12 cellular contexts compared by ENCODE assay signal in the genomic region with DNA sequence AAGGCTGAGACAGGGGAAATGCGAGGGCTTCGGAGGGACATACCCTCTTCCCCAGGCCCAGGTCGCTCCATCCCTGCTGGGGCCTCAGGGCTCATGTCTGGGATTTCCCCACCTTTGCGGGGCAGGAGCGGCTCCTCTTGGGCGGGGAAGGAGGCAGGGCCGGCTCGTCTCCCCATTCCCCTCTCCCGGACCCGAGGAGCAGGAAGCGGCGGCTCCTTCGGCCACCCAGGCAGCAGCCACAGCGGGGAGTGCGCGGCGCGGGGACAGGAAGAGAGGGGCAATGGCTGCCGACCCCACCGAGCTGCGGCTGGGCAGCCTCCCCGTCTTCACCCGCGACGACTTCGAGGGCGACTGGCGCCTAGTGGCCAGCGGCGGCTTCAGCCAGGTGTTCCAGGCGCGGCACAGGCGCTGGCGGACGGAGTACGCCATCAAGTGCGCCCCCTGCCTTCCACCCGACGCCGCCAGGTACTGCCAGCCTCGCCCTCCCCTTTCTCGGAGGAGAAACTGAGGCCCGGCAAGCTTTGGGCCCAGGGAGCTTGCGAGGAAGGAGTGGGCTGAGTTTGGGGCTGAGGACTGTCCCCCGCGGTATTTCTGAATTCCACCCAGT. TPM values are rescaled to one million over a fixed set of nuclear protein-coding genes. Genes with fewer than 3 reads are reported as not detected.
DNase-seq lines count a peak whose midpoint lies in the region; ATAC-seq, FAIRE-seq and TF ChIP-seq lines count a peak whose summit lies in the region.
"Had no signal": no experiment of that assay in that cellular context is flagged by ENCODE, and none has a peak within 500 bp of the region (broad histone marks: within the 10 kb centered on the region; RNA-seq: fewer than 3 reads in every experiment).

A gene with protein sequence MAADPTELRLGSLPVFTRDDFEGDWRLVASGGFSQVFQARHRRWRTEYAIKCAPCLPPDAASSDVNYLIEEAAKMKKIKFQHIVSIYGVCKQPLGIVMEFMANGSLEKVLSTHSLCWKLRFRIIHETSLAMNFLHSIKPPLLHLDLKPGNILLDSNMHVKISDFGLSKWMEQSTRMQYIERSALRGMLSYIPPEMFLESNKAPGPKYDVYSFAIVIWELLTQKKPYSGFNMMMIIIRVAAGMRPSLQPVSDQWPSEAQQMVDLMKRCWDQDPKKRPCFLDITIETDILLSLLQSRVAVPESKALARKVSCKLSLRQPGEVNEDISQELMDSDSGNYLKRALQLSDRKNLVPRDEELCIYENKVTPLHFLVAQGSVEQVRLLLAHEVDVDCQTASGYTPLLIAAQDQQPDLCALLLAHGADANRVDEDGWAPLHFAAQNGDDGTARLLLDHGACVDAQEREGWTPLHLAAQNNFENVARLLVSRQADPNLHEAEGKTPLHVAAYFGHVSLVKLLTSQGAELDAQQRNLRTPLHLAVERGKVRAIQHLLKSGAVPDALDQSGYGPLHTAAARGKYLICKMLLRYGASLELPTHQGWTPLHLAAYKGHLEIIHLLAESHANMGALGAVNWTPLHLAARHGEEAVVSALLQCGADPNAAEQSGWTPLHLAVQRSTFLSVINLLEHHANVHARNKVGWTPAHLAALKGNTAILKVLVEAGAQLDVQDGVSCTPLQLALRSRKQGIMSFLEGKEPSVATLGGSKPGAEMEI (plus strand): TSS at position 175 of the 607 bp plus-strand sequence. CDS start 106 bp downstream, at position 281.

- intact Hi-C loops in cardiac septum (cut with DNase I): no loop called here
- intact Hi-C loops in left colon (cut with DNase I, micrococcal nuclease): no loop called here

- no peak within 1 kb of the TSS for H3K27ac ChIP-seq in cardiac muscle cell

- CTCF ChIA-PET in activated naive CD4-positive, alpha-beta T cell treated with anti-CD3 and anti-CD28 coated beads, Interleukin-2, amount 10 ng/mL, durations not matched to agents 7 days and 5 days (lab: Charles Lee): no interaction called here

- FAIRE-seq in bronchial epithelial cell (lab: Jason Lieb, UNC): no peak

- no peaks in the 10 kb centered on the region for H3K36me3 Mint-ChIP-seq in type B pancreatic cell
- no peaks in the 10 kb centered on the region for H3K36me3 Mint-ChIP-seq in activated naive CD4-positive, alpha-beta T cell treated with anti-CD3 and anti-CD28 coated beads, Interleukin-2, amount 10 ng/mL, durations not matched to agents 7 days and 5 days
- H3K36me3 Mint-ChIP-seq: natural killer cell had no signal

- peaks cover 7% of the 10 kb centered on the region for H3K4me1 ChIP-seq in cardiac muscle cell (ENCODE audit: low read depth)

- DNase-seq in cardiac muscle cell (ENCODE audit: low read depth in 1 of 2, low spot score in 1 of 2) (peak in 1 of 2 donors; percentile 35), cardiac septum (ENCODE audit: low spot score) (no peak), bronchial epithelial cell (ENCODE audit: low read depth) (peak; percentile 36), left colon (peak in 1 of 2 donors; percentile 41), type B pancreatic cell (ENCODE audit: extremely low spot score, unreplicated experiment) (no peak), NCI-H1048 (lab: John Stamatoyannopoulos, UW) (no peak)
- no peak for DNase-seq in stimulated activated CD4-positive, alpha-beta T cell treated with anti-CD3 and anti-CD28 coated beads, Interleukin-1b, Interleukin-23, amount 100 ng/mL, for 48 hours
- DNase-seq in activated naive CD4-positive, alpha-beta T cell treated with anti-CD3 and anti-CD28 coated beads, Interleukin-2, amount 10 ng/mL, durations not matched to agents 7 days and 5 days: no peak
- DNase-seq: natural killer cell, NCI-H1436 treated with DMSO at 0.1 percent for 48 hours had no signal

- H3K36me3 ChIP-seq in cardiac muscle cell (no peaks in the 10 kb centered on the region), bronchial epithelial cell (ENCODE audit: control insufficient read depth, insufficient read depth, low read length) (no peaks in the 10 kb centered on the region)

- ATAC-seq in left colon: peak; percentile 85
- ATAC-seq: activated CD4-positive, CD25-positive, alpha-beta regulatory T cell treated with anti-CD3 and anti-CD28 coated beads, Interleukin-2, amount 50 U/mL, for 24 hours; natural killer cell had no signal

- no peaks in the 10 kb centered on the region for H3K9me3 Mint-ChIP-seq in type B pancreatic cell
- no peaks in the 10 kb centered on the region for H3K9me3 Mint-ChIP-seq in activated naive CD4-positive, alpha-beta T cell treated with anti-CD3 and anti-CD28 coated beads, Interleukin-2, amount 10 ng/mL, durations not matched to agents 7 days and 5 days
- H3K9me3 Mint-ChIP-seq: natural killer cell had no signal

- H3K27ac Mint-ChIP-seq in type B pancreatic cell: no peak within 1 kb of the TSS
- no peak within 1 kb of the TSS for H3K27ac Mint-ChIP-seq in activated naive CD4-positive, alpha-beta T cell treated with anti-CD3 and anti-CD28 coated beads, Interleukin-2, amount 10 ng/mL, durations not matched to agents 7 days and 5 days
- H3K27ac Mint-ChIP-seq: activated naive CD8-positive, alpha-beta T cell; natural killer cell had no signal

- TF ChIP-seq CTCF in cardiac muscle cell (IDR thresholded peaks at IDR 0.05; ENCODE audit: low read depth, low read length) (peak; percentile 40), bronchial epithelial cell (IDR thresholded peaks at IDR 0.05; ENCODE audit: insufficient read depth, low read length, severe bottlenecking) (peak; percentile 78), type B pancreatic cell (conservative IDR thresholded peaks at IDR 0.05) (peak; percentile 61)

- peak within 1 kb of the TSS; percentile 9 for H3K4me3 Mint-ChIP-seq in type B pancreatic cell
- no peak within 1 kb of the TSS for H3K4me3 Mint-ChIP-seq in activated naive CD4-positive, alpha-beta T cell treated with anti-CD3 and anti-CD28 coated beads, Interleukin-2, amount 10 ng/mL, durations not matched to agents 7 days and 5 days
- H3K4me3 Mint-ChIP-seq: activated naive CD8-positive, alpha-beta T cell; natural killer cell had no signal

- no peaks in the 10 kb centered on the region for H3K4me1 Mint-ChIP-seq in type B pancreatic cell (ENCODE audit: unreplicated experiment)
- H3K4me1 Mint-ChIP-seq in activated naive CD4-positive, alpha-beta T cell treated with anti-CD3 and anti-CD28 coated beads, Interleukin-2, amount 10 ng/mL, durations not matched to agents 7 days and 5 days: no peaks in the 10 kb centered on the region
- H3K4me1 Mint-ChIP-seq: natural killer cell had no signal

- H3K27me3 Mint-ChIP-seq in type B pancreatic cell: peaks cover 8% of the 10 kb centered on the region
- peaks cover 7% of the 10 kb centered on the region for H3K27me3 Mint-ChIP-seq in activated naive CD4-positive, alpha-beta T cell treated with anti-CD3 and anti-CD28 coated beads, Interleukin-2, amount 10 ng/mL, durations not matched to agents 7 days and 5 days
- H3K27me3 Mint-ChIP-seq: activated naive CD8-positive, alpha-beta T cell had no signal

- no peaks in the 10 kb centered on the region for H3K9me3 ChIP-seq in cardiac muscle cell (ENCODE audit: low read depth)

- peaks cover 10% of the 10 kb centered on the region for H3K27me3 ChIP-seq in cardiac muscle cell
- H3K27me3 ChIP-seq in bronchial epithelial cell (ENCODE audit: control insufficient read depth, insufficient read depth, low read length): no peaks in the 10 kb centered on the region

- H3K4me3 ChIP-seq in cardiac muscle cell: peak within 1 kb of the TSS; percentile 11
- H3K4me3 ChIP-seq in bronchial epithelial cell (ENCODE audit: low read depth, low read length): peak within 1 kb of the TSS; percentile 45

RNA-seq across cellular contexts. Expression of the gene that starts here (rescaled TPM):
- total RNA-seq in cardiac muscle cell (0.09 and 0.18 TPM in 2 replicates), cardiac septum (0.16 TPM), bronchial epithelial cell (0.26 and 1.8 TPM in 2 replicates), left colon (under 1 TPM; 0.15 to 0.67 TPM), type B pancreatic cell (ENCODE audit: low replicate concordance) (0.36 and 0.53 TPM in 2 replicates)
- polyA plus RNA-seq in cardiac muscle cell: not detected in 2 replicates

Comparison
In these comparisons a context has a peak if more than half of its experiments do, and no peak if none do; other contexts are left out.
1. Peak in ATAC-seq in left colon; RNA of the gene not detected or under 1 TPM.